Comparison of ENCODE assay signal across 16 cellular contexts in genomic region chr7:91080351-91080750, GRCh38.
"Had no signal": no experiment of that assay in that cellular context is flagged by ENCODE, and none has a peak within 500 bp of the region (broad histone marks: within the 10 kb centered on the region; RNA-seq: fewer than 3 reads in every experiment).

No MANE protein-coding gene starts in this region.

- H3K9me3 ChIP-seq: heart right ventricle, mucosa of descending colon, ovary, right atrium auricular region, sigmoid colon had no signal

- H3K36me3 Mint-ChIP-seq: natural killer cell, type B pancreatic cell had no signal

- H3K4me1 Mint-ChIP-seq: neural crest cell had no signal

- ATAC-seq: heart right ventricle, mucosa of descending colon, natural killer cell had no signal

- H3K27ac ChIP-seq: coronary artery, dorsolateral prefrontal cortex, heart right ventricle, ovary had no signal

- H3K4me3 ChIP-seq: coronary artery, dorsolateral prefrontal cortex, heart right ventricle, mucosa of descending colon, ovary, right atrium auricular region, sigmoid colon had no signal

- H3K4me3 Mint-ChIP-seq: natural killer cell, neural crest cell, type B pancreatic cell had no signal

- H3K9me3 Mint-ChIP-seq: natural killer cell, type B pancreatic cell had no signal

- H3K36me3 ChIP-seq: heart right ventricle, ovary, right atrium auricular region, sigmoid colon had no signal

- DNase-seq: dorsolateral prefrontal cortex; effector CD8-positive, alpha-beta T cell; heart right ventricle; hypothalamus; kidney glomerular epithelial cell; mucosa of descending colon; natural killer cell; ovary; sigmoid colon; small intestine; stimulated activated CD4-positive, alpha-beta T cell treated with anti-CD3 and anti-CD28 coated beads, Interleukin-2, amount 100 ng/mL, for 48 hours; stimulated activated naive CD4-positive, alpha-beta T cell treated with Interleukin-2 at 50 U/mL for 16 hours had no signal

- H3K27ac Mint-ChIP-seq: natural killer cell, type B pancreatic cell had no signal

- H3K27me3 Mint-ChIP-seq: type B pancreatic cell had no signal

- H3K27me3 ChIP-seq: dorsolateral prefrontal cortex, heart right ventricle, ovary, right atrium auricular region, sigmoid colon had no signal
